Comparison of ENCODE assay signal across 8 cellular contexts in the genomic region with DNA sequence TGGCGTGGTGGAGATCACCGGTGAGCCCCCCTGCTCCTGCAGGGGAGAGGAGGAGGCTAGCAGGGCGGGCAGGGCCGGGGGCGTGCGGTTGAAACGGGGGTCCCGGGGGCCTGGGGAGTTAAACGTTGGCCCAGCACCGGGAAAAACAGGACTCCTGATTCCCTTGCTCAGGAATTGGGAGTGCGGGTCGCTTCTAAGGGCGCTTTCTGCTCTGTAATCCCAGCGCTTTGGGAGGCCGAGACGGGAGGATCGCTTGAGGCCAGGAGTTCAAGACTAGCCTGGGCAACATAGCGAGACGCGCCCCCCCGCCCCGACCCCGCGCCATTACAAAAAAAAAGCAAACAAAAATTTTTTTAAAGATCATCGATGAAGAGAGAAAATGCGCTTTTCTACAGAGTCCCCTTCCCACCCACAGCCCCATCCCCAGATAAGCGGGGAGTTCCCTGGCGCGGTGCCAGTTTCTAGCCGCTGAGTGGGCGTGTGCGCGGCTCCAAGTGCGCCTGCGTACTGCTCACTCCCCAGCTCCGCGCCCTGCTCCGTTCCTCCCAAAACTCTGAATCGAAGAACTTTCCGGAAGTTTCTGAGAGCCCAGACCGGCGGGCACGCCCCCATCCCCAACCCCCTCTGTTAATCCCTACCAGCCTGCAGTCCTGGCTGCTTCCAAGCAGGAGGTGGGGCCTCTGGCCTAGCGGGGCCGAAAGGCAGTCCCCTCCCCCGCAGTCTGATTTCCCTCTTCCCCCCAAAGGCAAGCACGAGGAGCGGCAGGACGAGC. TPM values are rescaled to one million over a fixed set of nuclear protein-coding genes. Genes with fewer than 3 reads are reported as not detected.
DNase-seq lines count a peak whose midpoint lies in the region; ATAC-seq and TF ChIP-seq lines count a peak whose summit lies in the region.

No MANE protein-coding gene starts in this region.

- H3K4me1 Mint-ChIP-seq in activated naive CD8-positive, alpha-beta T cell treated with anti-CD3 and anti-CD28 coated beads, Interleukin-2, amount 50 U/mL, for 24 hours: peaks cover 17% of the 10 kb centered on the region

- no peaks in the 10 kb centered on the region for H3K9me2 ChIP-seq in Karpas-422 (replicated peaks; ENCODE audit: insufficient read depth, low read length)

- H2AFZ ChIP-seq in Karpas-422 (ENCODE audit: low read length): 0 out of 2 replicates have a peak overlapping the region, but pooled peaks have one; percentile 50
- peak overlapping the region; percentile 79 for H2AFZ ChIP-seq in parathyroid adenoma

- TF ChIP-seq POLR2A in thyroid gland (IDR thresholded peaks at IDR 0.05): peak in 1 of 2 donors; percentile 78

- DNase-seq in AG04450 (ENCODE audit: low read depth, low spot score) (peak; percentile 88), Karpas-422 (peak; percentile 74), SW 1271 (lab: John Stamatoyannopoulos, UW) (peak; percentile 70 to 88), cardiac muscle cell (ENCODE audit: low read depth in 1 of 2, low spot score in 1 of 2) (peak; percentile 92 to 97), thyroid gland (peak; percentile 89 to 92)
- peak; percentile 81 for DNase-seq in activated naive CD8-positive, alpha-beta T cell treated with anti-CD3 and anti-CD28 coated beads, Interleukin-2, amount 50 U/mL, for 24 hours

- H3K4me2 ChIP-seq in Karpas-422 (ENCODE audit: low read depth, low read length, poor library complexity, severe bottlenecking) (peak overlapping the region; percentile 67), parathyroid adenoma (ENCODE audit: low read length) (peak overlapping the region; percentile 84)

- H3K9me3 Mint-ChIP-seq in activated naive CD8-positive, alpha-beta T cell treated with anti-CD3 and anti-CD28 coated beads, Interleukin-2, amount 50 U/mL, for 24 hours: no peaks in the 10 kb centered on the region

- no peaks in the 10 kb centered on the region for H3K36me3 Mint-ChIP-seq in activated naive CD8-positive, alpha-beta T cell treated with anti-CD3 and anti-CD28 coated beads, Interleukin-2, amount 50 U/mL, for 24 hours (ENCODE audit: low read depth)

- H3K79me2 ChIP-seq in Karpas-422 (ENCODE audit: low read length): no peaks in the 10 kb centered on the region
- H3K79me2 ChIP-seq in parathyroid adenoma: no peaks in the 10 kb centered on the region

- WGBS in thyroid gland, 2 donors: 0 to 1% methylated on average over 35 to 49 of the region's 49 CpGs

- peak overlapping the region; percentile 81 for H3K4me3 Mint-ChIP-seq in activated naive CD8-positive, alpha-beta T cell treated with anti-CD3 and anti-CD28 coated beads, Interleukin-2, amount 50 U/mL, for 24 hours

- H3K9me3 ChIP-seq in AG04450 (ENCODE audit: control insufficient read depth, insufficient read depth, low read length) (peaks cover 3% of the 10 kb centered on the region; the same call in 1 of the 2 replicates), Karpas-422 (ENCODE audit: low read length) (no peaks in the 10 kb centered on the region), cardiac muscle cell (ENCODE audit: low read depth) (no peaks in the 10 kb centered on the region), parathyroid adenoma (ENCODE audit: control insufficient read depth, low read length) (no peaks in the 10 kb centered on the region), thyroid gland (no peaks in the 10 kb centered on the region)

- H3K4me3 ChIP-seq in AG04450 (ENCODE audit: low read depth, low read length) (peak overlapping the region; percentile 97), Karpas-422 (ENCODE audit: low read length) (peak overlapping the region; percentile 59; the same call in 1 of the 2 replicates), cardiac muscle cell (peak overlapping the region; percentile 65), parathyroid adenoma (ENCODE audit: low read depth, low read length) (peak overlapping the region; percentile 91), thyroid gland (replicated peaks in 1 of 3) (peak overlapping the region; percentile 64 to 99 (median 88))

- H3K4me1 ChIP-seq in Karpas-422 (ENCODE audit: low read length): peaks cover 16% of the 10 kb centered on the region
- H3K4me1 ChIP-seq in cardiac muscle cell (ENCODE audit: low read depth): peaks cover 15% of the 10 kb centered on the region
- H3K4me1 ChIP-seq in parathyroid adenoma: peaks cover 11% of the 10 kb centered on the region
- H3K4me1 ChIP-seq in thyroid gland: peaks cover 48 to 66% of the 10 kb centered on the region in 2 donors

- no peaks in the 10 kb centered on the region for H3K36me3 ChIP-seq in Karpas-422 (ENCODE audit: insufficient read depth, low read length)
- peaks cover 5% of the 10 kb centered on the region for H3K36me3 ChIP-seq in cardiac muscle cell
- no peaks in the 10 kb centered on the region for H3K36me3 ChIP-seq in parathyroid adenoma (ENCODE audit: control insufficient read depth, insufficient read depth, low read length)
- peaks cover 0 to 5% of the 10 kb centered on the region in 2 donors for H3K36me3 ChIP-seq in thyroid gland

- TF ChIP-seq CTCF in AG04450 (IDR thresholded peaks at IDR 0.05; ENCODE audit: low read depth, low read length): no peak
- TF ChIP-seq CTCF in cardiac muscle cell (IDR thresholded peaks at IDR 0.05; ENCODE audit: low read depth, low read length): no peak
- no peak for TF ChIP-seq CTCF in parathyroid adenoma (IDR thresholded peaks at IDR 0.05)
- TF ChIP-seq CTCF in thyroid gland (IDR thresholded peaks at IDR 0.05): no peak

- CTCF ChIA-PET in AG04450 (lab: Charles Lee): interaction anchor here (1.1 kb wide), 1 partner anchor 11 kb away, joined by 3 read pairs; no protein-coding TSS in a partner anchor

- peak; percentile 45 for ATAC-seq in GM18907 (IDR thresholded peaks at IDR 0.05; ENCODE audit: unreplicated experiment)
- ATAC-seq in activated naive CD8-positive, alpha-beta T cell treated with anti-CD3 and anti-CD28 coated beads, Interleukin-2, amount 50 U/mL, for 24 hours: peak; percentile 63

- peaks cover 4% of the 10 kb centered on the region for H3K27me3 Mint-ChIP-seq in activated naive CD8-positive, alpha-beta T cell treated with anti-CD3 and anti-CD28 coated beads, Interleukin-2, amount 50 U/mL, for 24 hours

- no peaks in the 10 kb centered on the region for H4K20me1 ChIP-seq in Karpas-422 (ENCODE audit: insufficient read depth, low read depth, low read length)

- H3K27ac ChIP-seq in AG04450 (ENCODE audit: low read depth, low read length): peak overlapping the region; percentile 75
- no peak overlapping the region for H3K27ac ChIP-seq in Karpas-422 (ENCODE audit: low read length)
- H3K27ac ChIP-seq in cardiac muscle cell: peak overlapping the region; percentile 91
- peak overlapping the region; percentile 89 for H3K27ac ChIP-seq in parathyroid adenoma
- H3K27ac ChIP-seq in thyroid gland: peak overlapping the region; percentile 100

- H3K9ac ChIP-seq in Karpas-422 (ENCODE audit: low read length) (peak overlapping the region; percentile 59), parathyroid adenoma (peak overlapping the region; percentile 8)

- POLR2A ChIA-PET in AG04450 (lab: Yijun Ruan, JAX): interaction anchor here (0.6 to 2.2 kb wide), 10 partner anchors 9 to 221 kb away, joined by 3 to 23 read pairs (median 4); no protein-coding TSS in a partner anchor

- no peaks in the 10 kb centered on the region for H3K27me3 ChIP-seq in AG04450 (ENCODE audit: control insufficient read depth, insufficient read depth, low read length)
- no peaks in the 10 kb centered on the region for H3K27me3 ChIP-seq in Karpas-422 (ENCODE audit: low read length)
- H3K27me3 ChIP-seq in cardiac muscle cell: no peaks in the 10 kb centered on the region
- H3K27me3 ChIP-seq in parathyroid adenoma (ENCODE audit: control insufficient read depth, insufficient read depth, low read length): no peaks in the 10 kb centered on the region
- H3K27me3 ChIP-seq in thyroid gland: no peaks in the 10 kb centered on the region

- intact Hi-C loops in thyroid gland (cut with DNase I): no loop called here

- peak overlapping the region; percentile 88 for H3K27ac Mint-ChIP-seq in activated naive CD8-positive, alpha-beta T cell treated with anti-CD3 and anti-CD28 coated beads, Interleukin-2, amount 50 U/mL, for 24 hours

RNA-seq across cellular contexts. Expression of gene HSPB1, which starts 0.8 kb away (rescaled TPM):
- polyA plus RNA-seq in AG04450 (2011; rRNA removed) (290 and 526 TPM in 2 replicates), cardiac muscle cell (2,642 and 3,793 TPM in 2 replicates)
- polyA minus RNA-seq in AG04450 (2011; rRNA and poly(A)+ RNA removed): 75.3 and 81.1 TPM in 2 replicates
- 5.2 and 17.7 TPM in 2 replicates for total RNA-seq in Karpas-422 (2014; rRNA removed; shearing (Covaris generic); ENCODE audit: low replicate concordance)
- total RNA-seq in cardiac muscle cell (1,267 and 1,807 TPM in 2 replicates), thyroid gland (100 to 1,000 TPM; 388 to 879 (median 551) TPM)

RNA-seq across cellular contexts. Expression of gene YWHAG, which starts 55.5 kb away (rescaled TPM):
- polyA plus RNA-seq in AG04450 (2011; rRNA removed): 91.5 and 91.6 TPM in 2 replicates
- polyA minus RNA-seq in AG04450 (2011; rRNA and poly(A)+ RNA removed): 117 and 129 TPM in 2 replicates
- total RNA-seq in Karpas-422 (2014; rRNA removed; shearing (Covaris generic); ENCODE audit: low replicate concordance): 49.1 and 64.1 TPM in 2 replicates
- total RNA-seq in cardiac muscle cell: 90.5 and 97.9 TPM in 2 replicates
- 25.0 and 29.2 TPM in 2 replicates for polyA plus RNA-seq in cardiac muscle cell
- 10 to 100 TPM; 37.4 to 43.4 (median 41.4) TPM for total RNA-seq in thyroid gland

Comparison
In these comparisons a context has a peak if more than half of its experiments do, and no peak if none do; other contexts are left out.
1. RNA of gene HSPB1, which starts 0.8 kb away (total RNA-seq): 1,267 to 1,807 TPM in cardiac muscle cell and 388 to 879 TPM in thyroid gland; 5.2 to 17.7 TPM in Karpas-422; every median in the first group is over 10 times any median in the second.
2. Peak in every context shown above with its lines, with median percentiles within 50 percentile points of each other: DNase-seq and H3K4me3 ChIP-seq.